Comparison of ENCODE assay signal across 16 cellular contexts in the genomic region with DNA sequence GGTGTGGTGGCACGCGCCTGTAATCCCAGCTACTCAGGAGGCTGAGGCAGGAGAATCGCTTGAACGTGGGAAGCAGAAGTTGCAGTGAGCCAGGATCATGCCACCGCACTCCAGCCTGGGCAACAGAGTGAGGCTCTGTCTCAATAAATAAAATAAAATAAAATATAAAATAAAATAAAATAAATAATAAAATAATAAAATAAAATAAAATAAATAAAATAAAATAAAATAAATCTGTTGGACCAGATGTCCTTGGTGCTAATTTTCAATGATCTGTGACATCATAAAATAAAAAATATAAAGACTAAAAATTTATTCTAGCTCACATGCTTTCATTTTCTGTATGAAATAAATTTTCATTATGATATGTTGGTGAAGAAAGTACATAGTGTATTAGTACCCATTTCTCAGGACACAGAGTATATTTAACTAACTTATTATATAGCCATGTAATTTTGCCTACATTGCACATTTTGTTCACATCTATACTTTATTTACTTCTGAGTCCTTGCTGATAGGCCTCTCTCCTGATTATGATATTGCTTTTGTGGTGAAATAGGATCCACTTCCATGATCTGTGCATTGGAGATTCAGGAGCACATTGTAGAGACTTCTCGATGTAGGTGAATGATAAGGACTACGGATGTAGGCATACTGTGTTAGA. TPM values are rescaled to one million over a fixed set of nuclear protein-coding genes. Genes with fewer than 3 reads are reported as not detected.
DNase-seq lines count a peak whose midpoint lies in the region; ATAC-seq and FAIRE-seq lines count a peak whose summit lies in the region.
"Had no signal": no experiment of that assay in that cellular context is flagged by ENCODE, and none has a peak within 500 bp of the region (broad histone marks: within the 10 kb centered on the region; RNA-seq: fewer than 3 reads in every experiment).

No MANE protein-coding gene starts in this region.

- H3K27ac ChIP-seq in small intestine (ENCODE audit: low read depth in 1 of 2, low read length in 1 of 2) (no peak overlapping the region), GM23248 (no peak overlapping the region)

- no peak overlapping the region for H3K9ac ChIP-seq in GM23248

- no peaks in the 10 kb centered on the region for H3K9me2 ChIP-seq in GM23248 (ENCODE audit: insufficient read depth)

- no peaks in the 10 kb centered on the region for H3K36me3 ChIP-seq in small intestine (ENCODE audit: control insufficient read depth in 2 of 2, insufficient read depth in 2 of 2, low read length in 2 of 2)
- no peaks in the 10 kb centered on the region for H3K36me3 ChIP-seq in GM23248 (ENCODE audit: low read depth)

- WGBS in small intestine, 3 donors: 94 to 96% (median 95%) methylated on average over 7 of the region's 7 CpGs
- WGBS in GM23248 (ENCODE audit: low coverage in 1 of 2, low lambda C conversion rate in 2 of 2, missing lambda C conversion rate in 2 of 2), 2 experiments: 96 to 98% methylated on average over 7 of the region's 7 CpGs

- H3K27me3 ChIP-seq in small intestine (ENCODE audit: control insufficient read depth in 2 of 2, insufficient read depth in 2 of 2, low read length in 2 of 2) (no peaks in the 10 kb centered on the region), GM23248 (replicated peaks; ENCODE audit: insufficient read depth) (no peaks in the 10 kb centered on the region)

- FAIRE-seq in G401.6 (lab: Jason Lieb, UNC): peak; percentile 75
- FAIRE-seq in RCC 7860 (lab: Jason Lieb, UNC): peak; percentile 51
- peak; percentile 68 for FAIRE-seq in endometrium (lab: Jason Lieb, UNC)
- peak; percentile 89 for FAIRE-seq in small intestine (lab: Jason Lieb, UNC)
- FAIRE-seq: D721Med, GM12892 had no signal

- DNase-seq in RCC 7860 (ENCODE audit: low spot score) (no peak), small intestine (no peak), KBM-7 (no peak), GM23248 (no peak)
- DNase-seq: CD8-positive, alpha-beta T cell; COR-L47; DMS153; DMS79 treated with DMSO at 0.1 percent for 48 hours; EL; GDM1 had no signal

- H3K4me3 ChIP-seq in small intestine (ENCODE audit: low read depth in 1 of 2, low read length in 2 of 2) (no peak overlapping the region), GM23248 (no peak overlapping the region)

- H2AFZ ChIP-seq in GM23248: no peak overlapping the region

- H4K20me1 ChIP-seq in GM23248 (ENCODE audit: insufficient read depth): no peaks in the 10 kb centered on the region

- in situ Hi-C loops in KBM-7 (cut with MboI; ENCODE audit: low pct_unique_long_range_greater_than_20kb, low sequenced_read_pairs) (loop anchor here (25.0 kb wide), 1 partner anchor 200 kb away; no protein-coding TSS in a partner anchor), GM23248 (cut with MboI) (loop anchor here (10.0 to 25.0 kb wide), 2 partner anchors 192 to 600 kb away; no protein-coding TSS in a partner anchor)

- H3F3A ChIP-seq in GM23248 (ENCODE audit: insufficient read depth): no peaks in the 10 kb centered on the region; the same call in 1 of the 2 replicates

- H3K4me2 ChIP-seq in GM23248 (ENCODE audit: unreplicated experiment): no peak overlapping the region

- no peaks in the 10 kb centered on the region for H3K79me2 ChIP-seq in GM23248 (ENCODE audit: insufficient read depth)

- ATAC-seq in HG03439 (IDR thresholded peaks at IDR 0.05; ENCODE audit: unreplicated experiment): no peak
- ATAC-seq: CD8-positive, alpha-beta T cell; HCT116 had no signal

- no peaks in the 10 kb centered on the region for H3K4me1 ChIP-seq in small intestine (ENCODE audit: control insufficient read depth in 2 of 2, insufficient read depth in 1 of 2, low read depth in 1 of 2, low read length in 1 of 2)
- H3K4me1 ChIP-seq in GM23248 (ENCODE audit: insufficient read depth): peaks cover 22% of the 10 kb centered on the region

- H3K9me3 ChIP-seq in small intestine (ENCODE audit: control insufficient read depth, low read depth) (no peaks in the 10 kb centered on the region), GM23248 (ENCODE audit: low read depth) (no peaks in the 10 kb centered on the region)

RNA-seq across cellular contexts. Expression of gene HERPUD2, which starts 17.8 kb away (rescaled TPM):
- polyA plus RNA-seq in small intestine (10 to 100 TPM in 1 of 3 donors, 1 to 10 TPM in 2; 8.9 to 10.2 (median 10.0) TPM), GM23248 (2016; fragmentation: Nextera tagmentation; extraction: Ambion mirVana) (21.9 and 22.7 TPM in 2 replicates)
- total RNA-seq in GM23248 (2014; rRNA removed; shearing (Covaris generic)): 15.2 and 33.3 TPM in 2 replicates
